Comparison of ENCODE assay signal across 8 cellular contexts in the genomic region with DNA sequence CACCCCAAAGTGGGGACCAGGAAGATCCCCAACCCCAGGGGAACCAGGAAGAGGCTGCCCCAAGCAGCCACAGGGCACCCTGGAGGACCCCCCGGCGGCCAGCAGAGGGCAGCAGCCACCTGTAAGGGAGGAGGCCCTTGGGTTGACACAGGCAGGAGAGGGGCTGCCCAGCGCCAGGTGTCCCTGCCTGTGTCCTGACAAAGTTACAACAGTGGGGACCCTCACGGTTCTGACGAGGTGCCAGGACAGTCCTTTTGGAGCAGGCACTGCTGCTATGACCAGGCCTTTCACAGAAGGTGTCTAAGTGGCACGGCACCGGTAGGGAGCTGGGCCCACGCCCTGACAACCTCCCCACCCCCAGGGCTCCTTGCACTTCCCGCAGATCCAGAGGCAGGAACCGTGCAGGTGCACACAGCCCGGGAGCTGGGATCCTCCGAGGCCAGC.
DNase-seq lines count a peak whose midpoint lies in the region; ATAC-seq and TF ChIP-seq lines count a peak whose summit lies in the region.

No MANE protein-coding gene starts in this region.

- H4K20me1 ChIP-seq in PC-9 (ENCODE audit: insufficient read depth): no peaks in the 10 kb centered on the region

- peak overlapping the region; percentile 50 for H3K4me2 ChIP-seq in PC-9

- H3K4me3 Mint-ChIP-seq in activated T-cell treated with anti-CD3 and anti-CD28 coated beads, Interleukin-2, amount 50 U/mL, for 4 hours: no peak overlapping the region

- no peaks in the 10 kb centered on the region for H3K36me3 Mint-ChIP-seq in activated T-cell treated with anti-CD3 and anti-CD28 coated beads, Interleukin-2, amount 50 U/mL, for 4 hours (ENCODE audit: insufficient read depth)

- no peaks in the 10 kb centered on the region for H3F3A ChIP-seq in PC-9 (ENCODE audit: insufficient read depth, low read depth)

- peak; percentile 71 for ATAC-seq in HG03097 (IDR thresholded peaks at IDR 0.05; ENCODE audit: low FRiP score, unreplicated experiment)
- ATAC-seq in activated T-cell treated with anti-CD3 and anti-CD28 coated beads, Interleukin-2, amount 50 U/mL, for 4 hours: peak; percentile 61 to 77
- peak; percentile 71 for ATAC-seq in omental fat pad (ENCODE audit: low FRiP score)
- peak; percentile 46 for ATAC-seq in aorta (ENCODE audit: low FRiP score)

- H3K27me3 ChIP-seq in PC-9 (ENCODE audit: insufficient read depth, low read depth) (peaks cover 17% of the 10 kb centered on the region; the same call in 1 of the 2 replicates), aorta (ENCODE audit: control insufficient read depth in 1 of 2, insufficient read depth in 2 of 2, low read length in 1 of 2) (no peaks in the 10 kb centered on the region)

- BruUV-seq in PC-9 (replicated peaks; lab: Mats Ljungman, UMichigan): no TSS peak

- peaks cover 11% of the 10 kb centered on the region for H3K4me1 Mint-ChIP-seq in activated T-cell treated with anti-CD3 and anti-CD28 coated beads, Interleukin-2, amount 50 U/mL, for 4 hours (ENCODE audit: low read depth)

- WGBS in aorta, 2 donors: 16 to 17% methylated on average over 12 of the region's 12 CpGs

- H3K4me3 ChIP-seq in PC-9: no peak overlapping the region
- H3K4me3 ChIP-seq in aorta (ENCODE audit: low read length in 2 of 2): no peak overlapping the region

- TF ChIP-seq CTCF in PC-9 (conservative IDR thresholded peaks at IDR 0.05): peak; percentile 99
- peak in 1 of 3 donors; percentile 76 for TF ChIP-seq CTCF in omental fat pad (IDR thresholded peaks at IDR 0.05)

- POLR2A ChIA-PET in PC-9 (lab: Charles Lee; ENCODE audit: unreplicated experiment): no interaction called here

- H3K9me2 ChIP-seq in PC-9 (ENCODE audit: insufficient read depth): no peaks in the 10 kb centered on the region

- H3K9me3 Mint-ChIP-seq in activated T-cell treated with anti-CD3 and anti-CD28 coated beads, Interleukin-2, amount 50 U/mL, for 4 hours: no peaks in the 10 kb centered on the region

- H2AFZ ChIP-seq in PC-9: no peak overlapping the region

- H3K36me3 ChIP-seq in PC-9 (ENCODE audit: low read depth) (no peaks in the 10 kb centered on the region), aorta (ENCODE audit: control insufficient read depth in 1 of 2, insufficient read depth in 2 of 2, low read length in 1 of 2) (no peaks in the 10 kb centered on the region)

- no peaks in the 10 kb centered on the region for H3K79me2 ChIP-seq in PC-9 (ENCODE audit: low read depth)

- H3K27me3 Mint-ChIP-seq in activated T-cell treated with anti-CD3 and anti-CD28 coated beads, Interleukin-2, amount 50 U/mL, for 4 hours (ENCODE audit: low read depth): peaks cover 17% of the 10 kb centered on the region

- peak; percentile 6 for DNase-seq in SKM-1 treated with dmso at 0.1 percent for 144 hours (lab: John Stamatoyannopoulos, UW; ENCODE audit: unreplicated experiment)
- no peak for DNase-seq in SKM-1 (lab: John Stamatoyannopoulos, UW; ENCODE audit: unreplicated experiment)
- peak; percentile 57 to 78 for DNase-seq in PC-9
- peak; percentile 41 for DNase-seq in activated T-cell treated with anti-CD3 and anti-CD28 coated beads, Interleukin-2, amount 50 U/mL, for 4 hours
- peak; percentile 28 for DNase-seq in foreskin melanocyte
- DNase-seq in omental fat pad (ENCODE audit: low spot score): no peak
- DNase-seq in aorta: peak; percentile 60 to 83

- CTCF ChIA-PET in PC-9 (lab: Charles Lee): interaction anchor here (0.6 to 3.1 kb wide), 5 partner anchors 240 to 495 kb away, joined by 3 to 19 read pairs (median 3); partner anchors contain the start of gene SPO11

- no peaks in the 10 kb centered on the region for H3K9me3 ChIP-seq in PC-9 (ENCODE audit: insufficient read depth, low read depth)
- peaks cover 2% of the 10 kb centered on the region for H3K9me3 ChIP-seq in aorta (ENCODE audit: control insufficient read depth, low read length)

- intact Hi-C loops in PC-9 (cut with micrococcal nuclease; ENCODE audit: unreplicated experiment): loop anchor here (1.0 to 10.0 kb wide), 5 partner anchors 257 to 1115 kb away; no protein-coding TSS in a partner anchor
- intact Hi-C loops in aorta (cut with DNase I): no loop called here

- H3K27ac ChIP-seq in PC-9: no peak overlapping the region
- no peak overlapping the region for H3K27ac ChIP-seq in aorta (ENCODE audit: low read depth in 1 of 2, low read length in 2 of 2)

- no peaks in the 10 kb centered on the region for H3K4me1 ChIP-seq in PC-9 (replicated peaks; ENCODE audit: insufficient read depth)
- H3K4me1 ChIP-seq in aorta (ENCODE audit: control insufficient read depth in 1 of 2, insufficient read depth in 2 of 2, low read length in 2 of 2): no peaks in the 10 kb centered on the region

Comparison
In these comparisons a context has a peak if more than half of its experiments do, and no peak if none do; other contexts are left out.
1. DNase-seq: peak in SKM-1 treated with dmso at 0.1 percent for 144 hours (single experiment), PC-9 (2 of 2), activated T-cell treated with anti-CD3 and anti-CD28 coated beads, Interleukin-2, amount 50 U/mL, for 4 hours (single experiment), foreskin melanocyte (single experiment) and aorta (2 of 2); none in SKM-1 (single experiment) and omental fat pad (single experiment).
2. Peak in every context shown above with its lines, with median percentiles within 50 percentile points of each other: ATAC-seq.